8 cellular contexts compared by ENCODE assay signal in genomic region chr10:118543714-118544400, GRCh38. TPM values are rescaled to one million over a fixed set of nuclear protein-coding genes. Genes with fewer than 3 reads are reported as not detected.
DNase-seq lines count a peak whose midpoint lies in the region; ATAC-seq and TF ChIP-seq lines count a peak whose summit lies in the region.

No MANE protein-coding gene starts in this region.

- POLR2A ChIA-PET in activated naive CD8-positive, alpha-beta T cell treated with anti-CD3 and anti-CD28 coated beads, Interleukin-2, amount 10 ng/mL, durations not matched to agents 7 days and 5 days (lab: Charles Lee), result interaction anchor here (1.0 kb wide), 1 partner anchor 85 kb away, joined by 3 read pairs; no protein-coding TSS in a partner anchor

- ATAC-seq in GM18520 (IDR thresholded peaks at IDR 0.05; ENCODE audit: unreplicated experiment) (peak; percentile 60), HG02763 (IDR thresholded peaks at IDR 0.05; ENCODE audit: unreplicated experiment) (no peak)
- peak; percentile 89 for ATAC-seq in activated naive CD8-positive, alpha-beta T cell treated with anti-CD3 and anti-CD28 coated beads, Interleukin-2, amount 10 ng/mL, durations not matched to agents 7 days and 5 days (ENCODE audit: low read depth)

- H3K36me3 ChIP-seq in Peyer's patch, result no peaks in the 10 kb centered on the region
- H3K36me3 ChIP-seq in iPS DF 6.9 (ENCODE audit: control insufficient read depth, insufficient read depth, low read length), result no peaks in the 10 kb centered on the region

- H3K27ac Mint-ChIP-seq in activated naive CD8-positive, alpha-beta T cell treated with anti-CD3 and anti-CD28 coated beads, Interleukin-2, amount 10 ng/mL, durations not matched to agents 7 days and 5 days, result no peak overlapping the region

- H3K9me3 ChIP-seq in Peyer's patch (no peaks in the 10 kb centered on the region), iPS DF 6.9 (ENCODE audit: control insufficient read depth, insufficient read depth, low read length) (no peaks in the 10 kb centered on the region)

- H3K4me1 ChIP-seq in Peyer's patch (no peaks in the 10 kb centered on the region), iPS DF 6.9 (ENCODE audit: control insufficient read depth, insufficient read depth, low read length) (no peaks in the 10 kb centered on the region)

- H3K27ac ChIP-seq in HL-60 (replicated peaks), result no peak overlapping the region
- H3K27ac ChIP-seq in Peyer's patch, result no peak overlapping the region
- H3K27ac ChIP-seq in iPS DF 6.9 (ENCODE audit: low read length), result no peak overlapping the region

- H3K4me3 ChIP-seq in HL-60 (replicated peaks; ENCODE audit: insufficient read depth, low read length) (no peak overlapping the region), Peyer's patch (no peak overlapping the region), iPS DF 6.9 (ENCODE audit: low read length) (no peak overlapping the region)

- no CpG with 5 or more reads among the region's 13 CpGs for WGBS in iPS DF 6.9 (ENCODE audit: insufficient coverage, insufficient read length)

- DNase-seq in AML-193 (lab: John Stamatoyannopoulos, UW) (peak; percentile 11 to 33), HL-60 (ENCODE audit: low read depth in 1 of 2, low spot score in 1 of 2) (peak in 1 of 2 experiments; percentile 65), Peyer's patch (peak in 2 of 3 donors; percentile 65 to 68), iPS DF 6.9 (ENCODE audit: low read depth, low spot score) (peak; percentile 57)
- DNase-seq in activated naive CD8-positive, alpha-beta T cell treated with anti-CD3 and anti-CD28 coated beads, Interleukin-2, amount 10 ng/mL, durations not matched to agents 7 days and 5 days, result peak; percentile 67
- peak; percentile 9 to 36 for DNase-seq in stimulated activated CD4-positive, alpha-beta T cell treated with anti-CD3 and anti-CD28 coated beads, Interleukin-4, amount 100 ng/mL, for 4 hours

- TF ChIP-seq CTCF in HL-60 (IDR thresholded peaks at IDR 0.05; ENCODE audit: insufficient read depth, low read length), result peak; percentile 85
- TF ChIP-seq CTCF in Peyer's patch (IDR thresholded peaks at IDR 0.05), result peak in 4 of 6 experiments; percentile 44 to 68 (median 60)

- H3K4me1 Mint-ChIP-seq in activated naive CD8-positive, alpha-beta T cell treated with anti-CD3 and anti-CD28 coated beads, Interleukin-2, amount 10 ng/mL, durations not matched to agents 7 days and 5 days, result peaks cover 6% of the 10 kb centered on the region

- peaks cover under 1% of the 10 kb centered on the region for H3K36me3 Mint-ChIP-seq in activated naive CD8-positive, alpha-beta T cell treated with anti-CD3 and anti-CD28 coated beads, Interleukin-2, amount 10 ng/mL, durations not matched to agents 7 days and 5 days

- peaks cover 3% of the 10 kb centered on the region for H3K27me3 ChIP-seq in HL-60 (ENCODE audit: insufficient read depth, poor library complexity, severe bottlenecking)
- no peaks in the 10 kb centered on the region for H3K27me3 ChIP-seq in Peyer's patch
- H3K27me3 ChIP-seq in iPS DF 6.9 (ENCODE audit: control insufficient read depth, insufficient read depth, low read length), result no peaks in the 10 kb centered on the region

- H3K27me3 Mint-ChIP-seq in activated naive CD8-positive, alpha-beta T cell treated with anti-CD3 and anti-CD28 coated beads, Interleukin-2, amount 10 ng/mL, durations not matched to agents 7 days and 5 days, result peaks cover 45% of the 10 kb centered on the region

- no peaks in the 10 kb centered on the region for H3K9me3 Mint-ChIP-seq in activated naive CD8-positive, alpha-beta T cell treated with anti-CD3 and anti-CD28 coated beads, Interleukin-2, amount 10 ng/mL, durations not matched to agents 7 days and 5 days

- H3K4me3 Mint-ChIP-seq in activated naive CD8-positive, alpha-beta T cell treated with anti-CD3 and anti-CD28 coated beads, Interleukin-2, amount 10 ng/mL, durations not matched to agents 7 days and 5 days, result no peak overlapping the region

- no peak for TF ChIP-seq POLR2A in Peyer's patch (IDR thresholded peaks at IDR 0.05)

RNA-seq across cellular contexts. Expression of gene PRLHR, which starts 51.6 kb away (rescaled TPM):
- total RNA-seq in Peyer's patch, result not detected
- total RNA-seq in activated naive CD8-positive, alpha-beta T cell treated with anti-CD3 and anti-CD28 coated beads, Interleukin-2, amount 10 ng/mL, durations not matched to agents 7 days and 5 days, result not detected
